1 cellular context compared by ENCODE assay signal in the genomic region with DNA sequence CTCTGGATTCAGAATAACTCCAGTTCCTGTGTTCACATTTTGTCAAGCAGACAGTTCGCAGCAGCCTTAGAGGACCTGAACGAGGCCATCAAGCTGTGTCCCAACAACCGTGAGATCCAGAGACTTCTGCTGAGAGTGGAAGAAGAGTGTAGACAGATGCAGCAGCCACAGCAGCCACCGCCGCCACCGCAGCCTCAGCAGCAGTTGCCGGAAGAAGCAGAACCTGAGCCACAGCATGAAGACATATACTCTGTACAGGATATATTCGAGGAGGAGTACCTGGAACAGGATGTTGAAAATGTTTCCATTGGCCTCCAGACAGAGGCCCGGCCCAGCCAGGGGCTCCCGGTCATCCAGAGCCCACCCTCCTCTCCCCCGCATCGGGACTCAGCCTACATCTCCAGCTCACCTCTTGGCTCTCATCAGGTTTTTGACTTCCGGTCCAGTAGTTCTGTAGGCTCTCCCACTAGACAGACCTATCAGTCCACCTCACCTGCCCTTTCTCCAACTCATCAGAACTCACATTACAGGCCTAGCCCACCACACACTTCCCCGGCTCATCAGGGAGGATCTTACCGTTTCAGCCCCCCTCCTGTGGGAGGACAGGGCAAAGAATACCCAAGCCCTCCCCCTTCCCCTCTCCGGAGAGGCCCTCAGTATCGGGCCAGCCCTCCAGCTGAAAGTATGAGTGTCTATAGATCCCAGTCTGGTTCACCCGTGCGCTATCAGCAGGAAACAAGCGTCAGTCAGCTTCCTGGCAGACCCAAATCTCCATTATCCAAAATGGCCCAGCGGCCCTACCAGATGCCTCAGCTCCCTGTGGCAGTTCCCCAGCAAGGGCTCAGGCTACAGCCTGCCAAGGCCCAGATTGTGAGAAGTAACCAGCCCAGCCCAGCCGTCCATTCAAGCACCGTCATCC.
TF ChIP-seq lines count a peak whose summit lies in the region.

No MANE protein-coding gene starts in this region.

TF ChIP-seq in K562, 482 proteins besides CTCF, POLR2A, EP300 and RAD21 (continued from another document):
- TF ChIP-seq PREB (CRISPR knock-in tag; IDR thresholded peaks at IDR 0.05) (no peak), ZNF445 (CRISPR knock-in tag; IDR thresholded peaks at IDR 0.05; ENCODE audit: low read depth) (peak; percentile 73; the same call in 1 of the 2 replicates), HDAC2 (IDR thresholded peaks at IDR 0.05) (0 out of 2 replicates have a peak, but pooled peaks have one; percentile 31), NFIC (IDR thresholded peaks at IDR 0.05) (peak; percentile 84), TAF1 (IDR thresholded peaks at IDR 0.05; ENCODE audit: control insufficient read depth, extremely low read depth, insufficient read depth, low read length, severe bottlenecking) (peak; percentile 29), RAD51 (IDR thresholded peaks at IDR 0.05; ENCODE audit: borderline replicate concordance, low read depth) (no peak), CBX3 (IDR thresholded peaks at IDR 0.05; ENCODE audit: borderline replicate concordance in 1 of 2, low read length in 2 of 2) (peak in 1 of 2 experiments; percentile 26; a peak in 1 of 3 replicates), NFE2 (IDR thresholded peaks at IDR 0.05; ENCODE audit: low read depth) (0 out of 2 replicates have a peak, but pooled peaks have one; percentile 14), ARID1B (IDR thresholded peaks at IDR 0.05) (peak; percentile 91), HSF4 (CRISPR knock-in tag; IDR thresholded peaks at IDR 0.05; ENCODE audit: borderline replicate concordance) (no peak), RNF2 (IDR thresholded peaks at IDR 0.05) (peak; percentile 69), STAT5A (IDR thresholded peaks at IDR 0.05; ENCODE audit: borderline replicate concordance, low read length) (peak; percentile 81), CBFA2T3 (IDR thresholded peaks at IDR 0.05) (peak; percentile 97), ETV5 (CRISPR knock-in tag; IDR thresholded peaks at IDR 0.05; ENCODE audit: low read depth) (peak; percentile 69), MAZ (CRISPR knock-in tag; conservative IDR thresholded peaks at IDR 0.05 in 1 of 2, IDR thresholded peaks at IDR 0.05 in 1 of 2) (0 out of 4 replicates have a peak, but pooled peaks of 1 of the 2 experiments have one; percentile 51), RBM25 (IDR thresholded peaks at IDR 0.05; ENCODE audit: low read depth, low read length, severe bottlenecking) (no peak), TAF9B (IDR thresholded peaks at IDR 0.05; ENCODE audit: partially characterized antibody) (peak; percentile 47), PHF21A (IDR thresholded peaks at IDR 0.05; ENCODE audit: borderline replicate concordance, low read depth) (peak; percentile 55; the same call in 1 of the 2 replicates), CXXC5 (CRISPR knock-in tag; IDR thresholded peaks at IDR 0.05) (peak; percentile 55), FOXM1 (IDR thresholded peaks at IDR 0.05; ENCODE audit: low read depth) (peak; percentile 73; the same call in 1 of the 2 replicates), FOXM1 (CRISPR knock-in tag; IDR thresholded peaks at IDR 0.05; ENCODE audit: low read depth) (no peak), C11orf30 (IDR thresholded peaks at IDR 0.05; ENCODE audit: low read depth) (peak; percentile 29; the same call in 1 of the 2 replicates), MAFG (tag; conservative IDR thresholded peaks at IDR 0.05) (0 out of 2 replicates have a peak, but pooled peaks have one; percentile 15), TRIM24 (IDR thresholded peaks at IDR 0.05) (peak; percentile 92 to 93), ARNT (IDR thresholded peaks at IDR 0.05) (peak in 1 of 2 experiments; percentile 57; a peak in 1 of 4 replicates), SMARCA4 (IDR thresholded peaks at IDR 0.05) (peak; percentile 61; the same call in 1 of the 2 replicates), TEAD4 (IDR thresholded peaks at IDR 0.05; ENCODE audit: low read length) (peak; percentile 89), TEAD4 (CRISPR knock-in tag; IDR thresholded peaks at IDR 0.05; ENCODE audit: borderline replicate concordance) (no peak), KDM1A (IDR thresholded peaks at IDR 0.05) (peak; percentile 65 to 75; a peak in 3 of 4 replicates), NEUROD1 (IDR thresholded peaks at IDR 0.05; ENCODE audit: borderline replicate concordance, low read depth, low read length, partially characterized antibody) (no peak), PHB (CRISPR knock-in tag; IDR thresholded peaks at IDR 0.05) (no peak), SMARCC2 (IDR thresholded peaks at IDR 0.05; ENCODE audit: low read depth) (peak; percentile 42; the same call in 1 of the 2 replicates), ELF1 (tag; IDR thresholded peaks at IDR 0.05) (no peak), KLF16 (IDR thresholded peaks at IDR 0.05) (peak; percentile 74), RCOR1 (IDR thresholded peaks at IDR 0.05; ENCODE audit: borderline replicate concordance in 1 of 2, low read depth in 2 of 2, low read length in 2 of 2) (peak in 1 of 2 experiments; percentile 26; a peak in 1 of 4 replicates), ZKSCAN8 (CRISPR knock-in tag; IDR thresholded peaks at IDR 0.05) (peak; percentile 21; the same call in 1 of the 2 replicates), BCOR (IDR thresholded peaks at IDR 0.05) (0 out of 2 replicates have a peak, but pooled peaks have one; percentile 23), RNF219 (CRISPR knock-in tag; IDR thresholded peaks at IDR 0.05) (no peak), ZNF217 (CRISPR knock-in tag; IDR thresholded peaks at IDR 0.05) (no peak), ZBTB7A (IDR thresholded peaks at IDR 0.05; ENCODE audit: borderline replicate concordance, control insufficient read depth, low read depth, low read length) (peak; percentile 85; the same call in 1 of the 2 replicates), TAL1 (IDR thresholded peaks at IDR 0.05) (peak; percentile 87; the same call in 1 of the 2 replicates), ZNF766 (CRISPR knock-in tag; conservative IDR thresholded peaks at IDR 0.05) (no peak), CTCFL (IDR thresholded peaks at IDR 0.05; ENCODE audit: borderline replicate concordance, insufficient read depth, low read depth, low read length, poor library complexity, severe bottlenecking) (no peak), ZNF174 (CRISPR knock-in tag; IDR thresholded peaks at IDR 0.05) (no peak)
- TF ChIP-seq, protein P1, sequence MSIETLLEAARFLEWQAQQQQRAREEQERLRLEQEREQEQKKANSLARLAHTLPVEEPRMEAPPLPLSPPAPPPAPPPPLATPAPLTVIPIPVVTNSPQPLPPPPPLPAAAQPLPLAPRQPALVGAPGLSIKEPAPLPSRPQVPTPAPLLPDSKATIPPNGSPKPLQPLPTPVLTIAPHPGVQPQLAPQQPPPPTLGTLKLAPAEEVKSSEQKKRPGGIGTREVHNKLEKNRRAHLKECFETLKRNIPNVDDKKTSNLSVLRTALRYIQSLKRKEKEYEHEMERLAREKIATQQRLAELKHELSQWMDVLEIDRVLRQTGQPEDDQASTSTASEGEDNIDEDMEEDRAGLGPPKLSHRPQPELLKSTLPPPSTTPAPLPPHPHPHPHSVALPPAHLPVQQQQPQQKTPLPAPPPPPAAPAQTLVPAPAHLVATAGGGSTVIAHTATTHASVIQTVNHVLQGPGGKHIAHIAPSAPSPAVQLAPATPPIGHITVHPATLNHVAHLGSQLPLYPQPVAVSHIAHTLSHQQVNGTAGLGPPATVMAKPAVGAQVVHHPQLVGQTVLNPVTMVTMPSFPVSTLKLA (conservative IDR thresholded peaks at IDR 0.05): peak in 1 of 2 experiments; percentile 53; a peak in 1 of 4 replicates
- TF ChIP-seq, protein P2, sequence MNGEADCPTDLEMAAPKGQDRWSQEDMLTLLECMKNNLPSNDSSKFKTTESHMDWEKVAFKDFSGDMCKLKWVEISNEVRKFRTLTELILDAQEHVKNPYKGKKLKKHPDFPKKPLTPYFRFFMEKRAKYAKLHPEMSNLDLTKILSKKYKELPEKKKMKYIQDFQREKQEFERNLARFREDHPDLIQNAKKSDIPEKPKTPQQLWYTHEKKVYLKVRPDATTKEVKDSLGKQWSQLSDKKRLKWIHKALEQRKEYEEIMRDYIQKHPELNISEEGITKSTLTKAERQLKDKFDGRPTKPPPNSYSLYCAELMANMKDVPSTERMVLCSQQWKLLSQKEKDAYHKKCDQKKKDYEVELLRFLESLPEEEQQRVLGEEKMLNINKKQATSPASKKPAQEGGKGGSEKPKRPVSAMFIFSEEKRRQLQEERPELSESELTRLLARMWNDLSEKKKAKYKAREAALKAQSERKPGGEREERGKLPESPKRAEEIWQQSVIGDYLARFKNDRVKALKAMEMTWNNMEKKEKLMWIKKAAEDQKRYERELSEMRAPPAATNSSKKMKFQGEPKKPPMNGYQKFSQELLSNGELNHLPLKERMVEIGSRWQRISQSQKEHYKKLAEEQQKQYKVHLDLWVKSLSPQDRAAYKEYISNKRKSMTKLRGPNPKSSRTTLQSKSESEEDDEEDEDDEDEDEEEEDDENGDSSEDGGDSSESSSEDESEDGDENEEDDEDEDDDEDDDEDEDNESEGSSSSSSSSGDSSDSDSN (IDR thresholded peaks at IDR 0.05; ENCODE audit: borderline replicate concordance in 1 of 2, low read depth in 2 of 2, low read length in 2 of 2): peak in 1 of 2 experiments; percentile 73; a peak in 1 of 4 replicates
- TF ChIP-seq, protein P3, sequence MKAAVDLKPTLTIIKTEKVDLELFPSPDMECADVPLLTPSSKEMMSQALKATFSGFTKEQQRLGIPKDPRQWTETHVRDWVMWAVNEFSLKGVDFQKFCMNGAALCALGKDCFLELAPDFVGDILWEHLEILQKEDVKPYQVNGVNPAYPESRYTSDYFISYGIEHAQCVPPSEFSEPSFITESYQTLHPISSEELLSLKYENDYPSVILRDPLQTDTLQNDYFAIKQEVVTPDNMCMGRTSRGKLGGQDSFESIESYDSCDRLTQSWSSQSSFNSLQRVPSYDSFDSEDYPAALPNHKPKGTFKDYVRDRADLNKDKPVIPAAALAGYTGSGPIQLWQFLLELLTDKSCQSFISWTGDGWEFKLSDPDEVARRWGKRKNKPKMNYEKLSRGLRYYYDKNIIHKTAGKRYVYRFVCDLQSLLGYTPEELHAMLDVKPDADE (conservative IDR thresholded peaks at IDR 0.05; ENCODE audit: control insufficient read depth, low read depth, low read length): peak; percentile 92
